ENCODE assay signal across 17 cellular contexts in the genomic region with DNA sequence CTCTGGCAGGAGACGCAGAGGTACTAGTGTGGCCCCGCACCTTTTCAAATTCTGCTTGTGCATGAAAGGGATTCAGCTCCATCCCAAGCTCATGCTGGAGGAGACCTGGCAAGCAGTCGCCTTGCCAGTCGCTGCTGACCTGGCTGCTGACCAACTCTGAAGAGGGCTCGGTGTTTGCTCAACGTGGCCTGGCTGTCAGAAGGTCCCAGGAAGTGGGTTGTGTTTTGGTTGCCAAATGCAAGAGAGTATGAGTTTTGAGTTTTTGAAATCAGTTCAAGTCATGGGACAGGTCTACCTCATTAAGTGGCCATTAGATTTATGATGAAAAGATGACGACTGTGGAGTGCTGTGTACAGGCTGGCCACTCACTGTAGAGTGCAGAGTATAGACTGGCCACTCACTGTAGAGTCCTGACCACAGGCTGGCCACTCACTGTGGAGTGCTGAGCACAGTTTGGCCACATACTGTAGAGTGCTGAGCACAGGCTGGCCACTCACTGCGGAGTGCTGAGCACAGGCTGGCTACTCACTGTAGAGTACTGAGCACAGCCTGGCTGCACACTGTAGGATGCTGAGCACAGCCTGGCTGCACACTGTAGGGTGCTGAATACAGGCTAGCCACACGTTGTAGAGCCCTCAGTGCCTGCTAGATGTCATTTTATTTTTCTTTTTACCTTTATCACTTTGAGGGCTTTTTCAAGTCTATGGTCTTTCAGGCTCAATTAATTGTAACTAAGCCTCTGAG.
A peak's percentile ranks its signal among the peaks of the same experiment; 100 is the strongest.
DNase-seq lines count a peak whose midpoint lies in the region; ATAC-seq and TF ChIP-seq lines count a peak whose summit lies in the region.
"Had no signal": no experiment of that assay in that cellular context is flagged by ENCODE, and none has a peak within 500 bp of the region (broad histone marks: within the 10 kb centered on the region; RNA-seq: fewer than 3 reads in every experiment).

No MANE protein-coding gene starts in this region.

- H3K4me1 Mint-ChIP-seq in mesothelial cell of epicardium: peaks cover under 1% of the 10 kb centered on the region

- TF ChIP-seq EP300 in upper lobe of left lung (IDR thresholded peaks at IDR 0.05): no peak

- H3K9me3 ChIP-seq in mucosa of descending colon (no peaks in the 10 kb centered on the region), upper lobe of left lung (no peaks in the 10 kb centered on the region)
- H3K9me3 ChIP-seq: psoas muscle had no signal

- peaks cover 11% of the 10 kb centered on the region for H3K36me3 Mint-ChIP-seq in mesothelial cell of epicardium

- ATAC-seq in mucosa of descending colon (peak; percentile 19), upper lobe of left lung (ENCODE audit: low FRiP score in 2 of 2) (peak; percentile 49 to 92), HG03039 (IDR thresholded peaks at IDR 0.05; ENCODE audit: unreplicated experiment) (no peak)
- ATAC-seq: gastroesophageal sphincter, psoas muscle had no signal

- H3K4me1 ChIP-seq in mucosa of descending colon (ENCODE audit: low read depth): no peaks in the 10 kb centered on the region
- H3K4me1 ChIP-seq in upper lobe of left lung: peaks cover 0 to 3% (median 0%) of the 10 kb centered on the region in 4 donors
- H3K4me1 ChIP-seq: gastroesophageal sphincter, psoas muscle had no signal

- 51 to 66% methylated on average over 9 of the region's 9 CpGs for WGBS in upper lobe of left lung, 2 donors

- peak; percentile 1 for DNase-seq in DMS79 treated with DMSO at 0.1 percent for 48 hours (lab: John Stamatoyannopoulos, UW)
- DNase-seq in DMS79 (lab: John Stamatoyannopoulos, UW): no peak
- DNase-seq in SW480 (ENCODE audit: low spot score): peak; percentile 18
- DNase-seq in mucosa of descending colon: no peak
- DNase-seq in upper lobe of left lung: peak in 1 of 2 donors; percentile 76
- DNase-seq in SK-N-DZ (ENCODE audit: low spot score): no peak
- no peak for DNase-seq in mesothelial cell of epicardium (ENCODE audit: low spot score in 2 of 2, unreplicated experiment in 2 of 2)
- DNase-seq: activated CD4-positive, alpha-beta T cell treated with anti-CD3 and anti-CD28 coated beads for 4 hours; activated effector memory CD4-positive, alpha-beta T cell treated with Interleukin-2 at 50 U/mL for 16 hours; caudate nucleus; erythroblast; psoas muscle; spleen; stimulated activated CD8-positive, alpha-beta memory T cell treated with anti-CD3 and anti-CD28 coated beads, Interleukin-4, amount 100 ng/mL, for 48 hours had no signal

- H3K4me3 ChIP-seq in mucosa of descending colon (no peak overlapping the region), upper lobe of left lung (no peak overlapping the region)
- H3K4me3 ChIP-seq: gastroesophageal sphincter, psoas muscle, spleen had no signal

- H3K9me3 Mint-ChIP-seq in mesothelial cell of epicardium: peaks cover 15% of the 10 kb centered on the region

- H3K27me3 Mint-ChIP-seq in mesothelial cell of epicardium (ENCODE audit: low read depth): no peaks in the 10 kb centered on the region

- no peak overlapping the region for H3K27ac Mint-ChIP-seq in mesothelial cell of epicardium

- TF ChIP-seq CTCF in mucosa of descending colon (IDR thresholded peaks at IDR 0.05) (no peak), upper lobe of left lung (IDR thresholded peaks at IDR 0.05) (no peak), mesothelial cell of epicardium (IDR thresholded peaks at IDR 0.05; ENCODE audit: unreplicated experiment) (no peak)

- no peak overlapping the region for H3K4me3 Mint-ChIP-seq in mesothelial cell of epicardium

- intact Hi-C loops in mucosa of descending colon (cut with DNase I, micrococcal nuclease): no loop called here

- H3K36me3 ChIP-seq in mucosa of descending colon (ENCODE audit: low read depth) (no peaks in the 10 kb centered on the region), upper lobe of left lung (no peaks in the 10 kb centered on the region)
- H3K36me3 ChIP-seq: gastroesophageal sphincter, spleen had no signal

- H3K27me3 ChIP-seq in upper lobe of left lung: no peaks in the 10 kb centered on the region
- H3K27me3 ChIP-seq: gastroesophageal sphincter had no signal

- TF ChIP-seq POLR2A in upper lobe of left lung (IDR thresholded peaks at IDR 0.05): no peak

- no peak overlapping the region for H3K27ac ChIP-seq in upper lobe of left lung
- H3K27ac ChIP-seq: C4-2B, gastroesophageal sphincter, psoas muscle, spleen had no signal

Comparison
In these comparisons a context has a peak if more than half of its experiments do, and no peak if none do; other contexts are left out.
1. DNase-seq: peak in DMS79 treated with DMSO at 0.1 percent for 48 hours (single experiment) and SW480 (single experiment); none in DMS79 (single experiment), mucosa of descending colon (0 of 3), SK-N-DZ (single experiment) and mesothelial cell of epicardium (0 of 2).